ENCODE assay signal across 9 cellular contexts in the genomic region with DNA sequence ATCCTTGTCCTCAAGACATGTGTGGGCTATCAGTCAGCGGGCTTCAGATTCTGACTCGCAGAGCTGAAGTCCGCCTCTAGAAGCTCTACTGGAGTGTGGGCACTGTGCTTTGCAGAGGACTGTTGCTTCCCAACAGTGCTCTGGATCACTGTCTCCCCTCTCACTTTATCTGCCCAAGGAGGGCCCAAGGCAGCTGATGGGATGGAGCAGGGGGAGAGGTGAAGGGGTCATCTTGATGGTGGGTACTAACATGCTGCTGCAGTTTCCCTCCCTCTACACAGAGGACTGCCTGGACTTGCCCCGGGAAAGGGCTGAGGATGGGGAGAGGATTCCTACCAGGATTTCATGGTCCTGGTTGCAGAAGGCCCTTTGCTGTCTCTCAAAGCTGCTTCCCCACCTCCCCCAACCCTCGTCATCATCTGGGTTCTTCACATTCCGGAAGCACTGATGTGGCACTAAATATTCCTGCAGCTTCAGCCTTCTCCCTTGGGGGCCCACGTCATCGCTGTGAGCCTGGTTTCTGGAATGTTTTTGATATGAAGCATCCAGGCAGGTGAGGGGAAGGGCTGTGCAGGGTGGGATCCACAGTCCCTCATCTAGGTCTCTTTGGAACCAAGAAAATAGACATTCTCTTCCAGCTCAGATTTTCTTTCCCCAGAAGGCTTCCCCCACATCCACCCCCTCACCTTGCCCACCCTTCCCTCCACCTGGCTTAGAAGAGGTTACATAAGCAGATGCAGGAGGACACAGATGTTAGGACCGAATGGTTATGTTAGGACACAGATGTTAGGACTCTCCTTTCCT. TPM values are rescaled to one million over a fixed set of nuclear protein-coding genes. Genes with fewer than 3 reads are reported as not detected.
A peak's percentile ranks its signal among the peaks of the same experiment; 100 is the strongest.
DNase-seq lines count a peak whose midpoint lies in the region; ATAC-seq and TF ChIP-seq lines count a peak whose summit lies in the region.
"Had no signal": no experiment of that assay in that cellular context is flagged by ENCODE, and none has a peak within 500 bp of the region (broad histone marks: within the 10 kb centered on the region; RNA-seq: fewer than 3 reads in every experiment).

No MANE protein-coding gene starts in this region.

- H3K27ac ChIP-seq in CD4-positive, alpha-beta memory T cell (ENCODE audit: low read depth, low read length): no peak overlapping the region
- H3K27ac ChIP-seq in body of pancreas (peak overlapping the region; percentile 54 to 85 (median 66)), mesodermal cell (ENCODE audit: low read depth, low read length, severe bottlenecking) (peak overlapping the region; percentile 98), ovary (no peak overlapping the region)

- H3K4me3 ChIP-seq in CD4-positive, alpha-beta memory T cell (ENCODE audit: low read length in 2 of 2): no peak overlapping the region
- H3K4me3 ChIP-seq in body of pancreas: no peak overlapping the region
- H3K4me3 ChIP-seq in mesodermal cell (ENCODE audit: extremely low read depth, insufficient read depth, low read length, poor library complexity, severe bottlenecking): no peak overlapping the region
- no peak overlapping the region for H3K4me3 ChIP-seq in mucosa of descending colon
- no peak overlapping the region for H3K4me3 ChIP-seq in ovary

- CTCF ChIA-PET in CD4-positive, alpha-beta memory T cell (lab: Charles Lee; ENCODE audit: partially characterized antibody): interaction anchor here (1.2 to 10.6 kb wide), 6 partner anchors 12 to 42 kb away, joined by 3 to 79 read pairs (median 9); a partner anchor contains a TSS

- no peak for DNase-seq in CD4-positive, alpha-beta memory T cell
- DNase-seq in body of pancreas (peak; percentile 51 to 71 (median 64)), mucosa of descending colon (no peak), ovary (no peak), NCI-H146 treated with DMSO at 0.1 percent for 48 hours (lab: John Stamatoyannopoulos, UW; ENCODE audit: unreplicated experiment) (no peak)
- DNase-seq in activated T-cell treated with anti-CD3 and anti-CD28 coated beads, Interleukin-2, amount 50 U/mL, for 72 hours: no peak
- DNase-seq: activated CD8-positive, alpha-beta memory T cell treated with anti-CD3 and anti-CD28 coated beads, Interleukin-2, amount 50 U/mL, for 48 hours had no signal

- intact Hi-C loops in CD4-positive, alpha-beta memory T cell (cut with micrococcal nuclease): loop anchor here (2.0 kb wide), 1 partner anchor 18 kb away; no protein-coding TSS in a partner anchor
- intact Hi-C loops in body of pancreas (cut with DNase I) (no loop called here), mucosa of descending colon (cut with DNase I, micrococcal nuclease) (no loop called here), ovary (cut with DNase I) (no loop called here)

- peaks cover 6 to 9% of the 10 kb centered on the region in 2 donors for H3K36me3 Mint-ChIP-seq in CD4-positive, alpha-beta memory T cell
- H3K36me3 Mint-ChIP-seq in activated T-cell treated with anti-CD3 and anti-CD28 coated beads, Interleukin-2, amount 50 U/mL, for 72 hours (ENCODE audit: insufficient read depth in 2 of 2): no peaks in the 10 kb centered on the region

- H3K27me3 Mint-ChIP-seq in CD4-positive, alpha-beta memory T cell: no peaks in the 10 kb centered on the region
- no peaks in the 10 kb centered on the region for H3K27me3 Mint-ChIP-seq in activated T-cell treated with anti-CD3 and anti-CD28 coated beads, Interleukin-2, amount 50 U/mL, for 72 hours (ENCODE audit: low read depth)

- peak; percentile 33; the same call in 1 of the 2 replicates for TF ChIP-seq RAD21 in Ishikawa (IDR thresholded peaks at IDR 0.05; ENCODE audit: low read depth)

- H3K36me3 ChIP-seq in CD4-positive, alpha-beta memory T cell (ENCODE audit: insufficient read depth, low read length): peaks cover 13% of the 10 kb centered on the region
- H3K36me3 ChIP-seq in body of pancreas (replicated peaks in 1 of 2; ENCODE audit: insufficient read depth in 1 of 2, low read depth in 2 of 2) (peaks cover 0 to 3% of the 10 kb centered on the region in 2 donors), mesodermal cell (ENCODE audit: control insufficient read depth, insufficient read depth, low read length) (peaks cover 19% of the 10 kb centered on the region), mucosa of descending colon (ENCODE audit: low read depth) (no peaks in the 10 kb centered on the region), ovary (no peaks in the 10 kb centered on the region)

- no peaks in the 10 kb centered on the region for H3K9me3 ChIP-seq in CD4-positive, alpha-beta memory T cell (ENCODE audit: control insufficient read depth in 1 of 2, low read length in 2 of 2)
- H3K9me3 ChIP-seq in body of pancreas (no peaks in the 10 kb centered on the region), mesodermal cell (ENCODE audit: control insufficient read depth, low read length) (no peaks in the 10 kb centered on the region), mucosa of descending colon (no peaks in the 10 kb centered on the region), ovary (no peaks in the 10 kb centered on the region)

- peak; percentile 99 for TF ChIP-seq EP300 in Ishikawa (IDR thresholded peaks at IDR 0.05; ENCODE audit: borderline replicate concordance)
- TF ChIP-seq EP300 in ovary (IDR thresholded peaks at IDR 0.05): no peak

- peak overlapping the region in 5 of 7 donors; percentile 9 to 83 (median 70) for H3K27ac Mint-ChIP-seq in CD4-positive, alpha-beta memory T cell
- no peak overlapping the region for H3K27ac Mint-ChIP-seq in activated T-cell treated with anti-CD3 and anti-CD28 coated beads, Interleukin-2, amount 50 U/mL, for 72 hours

- H3K9me3 Mint-ChIP-seq in CD4-positive, alpha-beta memory T cell: no peaks in the 10 kb centered on the region
- no peaks in the 10 kb centered on the region for H3K9me3 Mint-ChIP-seq in activated T-cell treated with anti-CD3 and anti-CD28 coated beads, Interleukin-2, amount 50 U/mL, for 72 hours

- TF ChIP-seq CTCF in body of pancreas (IDR thresholded peaks at IDR 0.05) (no peak), mucosa of descending colon (IDR thresholded peaks at IDR 0.05) (no peak), ovary (IDR thresholded peaks at IDR 0.05) (no peak)

- no peaks in the 10 kb centered on the region for H3K27me3 ChIP-seq in CD4-positive, alpha-beta memory T cell (ENCODE audit: insufficient read depth, low read length)
- H3K27me3 ChIP-seq in body of pancreas (no peaks in the 10 kb centered on the region), ovary (no peaks in the 10 kb centered on the region)

- no peak overlapping the region for H3K4me3 Mint-ChIP-seq in CD4-positive, alpha-beta memory T cell
- no peak overlapping the region for H3K4me3 Mint-ChIP-seq in activated T-cell treated with anti-CD3 and anti-CD28 coated beads, Interleukin-2, amount 50 U/mL, for 72 hours

- WGBS in body of pancreas, 2 donors: 65 to 73% methylated on average over 9 of the region's 9 CpGs
- WGBS in mesodermal cell (ENCODE audit: insufficient coverage in 2 of 2), 2 experiments: 38 to 60% methylated on average over 3 to 4 of the region's 9 CpGs
- 60 to 70% (median 68%) methylated on average over 9 of the region's 9 CpGs for WGBS in ovary, 3 donors

- TF ChIP-seq POLR2A in body of pancreas (IDR thresholded peaks at IDR 0.05) (peak in 2 of 3 donors; percentile 40 to 51), ovary (IDR thresholded peaks at IDR 0.05) (no peak)

- POLR2A ChIA-PET in CD4-positive, alpha-beta memory T cell (lab: Charles Lee; ENCODE audit: partially characterized antibody): interaction anchor here (0.9 to 15.2 kb wide), 6 partner anchors 8 to 24 kb away, joined by 3 to 159 read pairs (median 16); a partner anchor contains a TSS

- peaks cover 48% of the 10 kb centered on the region for H3K4me1 ChIP-seq in CD4-positive, alpha-beta memory T cell (ENCODE audit: insufficient read depth, low read length)
- H3K4me1 ChIP-seq in body of pancreas (peaks cover 39% of the 10 kb centered on the region), mesodermal cell (ENCODE audit: control insufficient read depth, insufficient read depth, low read length, poor library complexity, severe bottlenecking) (peaks cover 95% of the 10 kb centered on the region), mucosa of descending colon (ENCODE audit: low read depth) (peaks cover 7% of the 10 kb centered on the region), ovary (ENCODE audit: insufficient read depth) (peaks cover 22% of the 10 kb centered on the region)

- H3K4me1 Mint-ChIP-seq in CD4-positive, alpha-beta memory T cell: peaks cover 38 to 76% (median 52%) of the 10 kb centered on the region in 4 donors
- H3K4me1 Mint-ChIP-seq in activated T-cell treated with anti-CD3 and anti-CD28 coated beads, Interleukin-2, amount 50 U/mL, for 72 hours (ENCODE audit: low read depth): peaks cover 59% of the 10 kb centered on the region

- ATAC-seq in body of pancreas (peak; percentile 22), mucosa of descending colon (no peak)
- no peak for ATAC-seq in activated T-cell treated with anti-CD3 and anti-CD28 coated beads, Interleukin-2, amount 50 U/mL, for 72 hours (replicated peaks in 1 of 2)

TF ChIP-seq in Ishikawa, 13 proteins besides CTCF, POLR2A, EP300 and RAD21 (continues in another document):
- TF ChIP-seq EGR1 (IDR thresholded peaks at IDR 0.05) (no peak), ZBTB7A (IDR thresholded peaks at IDR 0.05; ENCODE audit: low read depth) (peak; percentile 75; the same call in 1 of the 2 replicates)
- TF ChIP-seq, protein P1, sequence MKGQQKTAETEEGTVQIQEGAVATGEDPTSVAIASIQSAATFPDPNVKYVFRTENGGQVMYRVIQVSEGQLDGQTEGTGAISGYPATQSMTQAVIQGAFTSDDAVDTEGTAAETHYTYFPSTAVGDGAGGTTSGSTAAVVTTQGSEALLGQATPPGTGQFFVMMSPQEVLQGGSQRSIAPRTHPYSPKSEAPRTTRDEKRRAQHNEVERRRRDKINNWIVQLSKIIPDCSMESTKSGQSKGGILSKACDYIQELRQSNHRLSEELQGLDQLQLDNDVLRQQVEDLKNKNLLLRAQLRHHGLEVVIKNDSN (IDR thresholded peaks at IDR 0.05): no peak

RNA-seq across cellular contexts. Expression of a gene that starts 23.2 kb away (rescaled TPM):
- total RNA-seq in CD4-positive, alpha-beta memory T cell: 10 to 100 TPM; 32.5 to 32.8 TPM
- polyA plus RNA-seq in CD4-positive, alpha-beta memory T cell: 10 to 100 TPM in 1 of 2 donors, 1 to 10 TPM in 1; 8.5 to 35.7 TPM
- 10 to 100 TPM; 11.2 to 20.8 TPM for total RNA-seq in body of pancreas
- 10.4 TPM for polyA plus RNA-seq in mesodermal cell (2013, experiment 1 of 2)
- polyA plus RNA-seq in mesodermal cell (2013, experiment 2 of 2): 8.3 TPM
- total RNA-seq in mucosa of descending colon: 10 to 100 TPM; 16.5 to 50.8 (median 29.5) TPM
- 1 to 10 TPM; 5.4 to 5.7 TPM for total RNA-seq in activated T-cell treated with anti-CD3 and anti-CD28 coated beads, Interleukin-2, amount 50 U/mL, for 72 hours
- total RNA-seq in ovary: 10 to 100 TPM in 1 of 7 donors, 1 to 10 TPM in 6; 2.7 to 53.2 (median 3.7) TPM
- 1 to 10 TPM; 1.2 to 1.5 TPM for polyA plus RNA-seq in ovary

RNA-seq across cellular contexts. Expression of a gene that starts 58.3 kb away (rescaled TPM):
- total RNA-seq in CD4-positive, alpha-beta memory T cell: not detected
- polyA plus RNA-seq in CD4-positive, alpha-beta memory T cell: not detected
- total RNA-seq in body of pancreas: 1 to 10 TPM in 1 of 2 donors, under 1 TPM in 1; 0.78 to 8.6 TPM
- polyA plus RNA-seq in mesodermal cell (2013, experiment 1 of 2): 5.5 TPM
- 2.7 TPM for polyA plus RNA-seq in mesodermal cell (2013, experiment 2 of 2)
- total RNA-seq in mucosa of descending colon: 1 to 10 TPM in 1 of 3 donors, under 1 TPM in 2; 0.17 to 1.8 (median 0.78) TPM
- not detected for total RNA-seq in activated T-cell treated with anti-CD3 and anti-CD28 coated beads, Interleukin-2, amount 50 U/mL, for 72 hours
- 100 to 1,000 TPM; 111 to 457 (median 270) TPM for total RNA-seq in ovary
- 100 to 1,000 TPM; 112 to 296 TPM for polyA plus RNA-seq in ovary

Comparison
In these comparisons a context has a peak if more than half of its experiments do, and no peak if none do; other contexts are left out.
1. DNase-seq: peak in body of pancreas (4 of 4); none in CD4-positive, alpha-beta memory T cell (0 of 5), mucosa of descending colon (0 of 3), activated T-cell treated with anti-CD3 and anti-CD28 coated beads, Interleukin-2, amount 50 U/mL, for 72 hours (0 of 2), ovary (0 of 5) and NCI-H146 treated with DMSO at 0.1 percent for 48 hours (single experiment).
2. H3K27ac ChIP-seq: peak in body of pancreas (4 of 4) and mesodermal cell (single experiment); none in CD4-positive, alpha-beta memory T cell (single experiment) and ovary (0 of 2).
3. RNA of a gene that starts 58.3 kb away (total RNA-seq): 111 to 457 TPM in ovary; 0.78 to 8.6 TPM in body of pancreas, 0.17 to 1.8 TPM in mucosa of descending colon, not detected in activated T-cell treated with anti-CD3 and anti-CD28 coated beads, Interleukin-2, amount 50 U/mL, for 72 hours and not detected in CD4-positive, alpha-beta memory T cell; every median in the first group is over 10 times any median in the second.